ENCODE assay signal across 12 cellular contexts in genomic region chr7:55021951-55022617, GRCh38. TPM values are rescaled to one million over a fixed set of nuclear protein-coding genes. Genes with fewer than 3 reads are reported as not detected.
DNase-seq lines count a peak whose midpoint lies in the region; ATAC-seq and TF ChIP-seq lines count a peak whose summit lies in the region.
"Had no signal": no experiment of that assay in that cellular context is flagged by ENCODE, and none has a peak within 500 bp of the region (broad histone marks: within the 10 kb centered on the region; RNA-seq: fewer than 3 reads in every experiment).

No MANE protein-coding gene starts in this region.

- H3K4me1 ChIP-seq in heart left ventricle, result peaks cover 0 to 38% (median 17%) of the 10 kb centered on the region in 12 donors

- H3K4me3 ChIP-seq in heart left ventricle, result peak overlapping the region in 10 of 12 donors; percentile 14 to 95 (median 84)

- H3K9me3 Mint-ChIP-seq in neural crest cell (no peaks in the 10 kb centered on the region), type B pancreatic cell (no peaks in the 10 kb centered on the region)

- no peak overlapping the region for H3K27ac Mint-ChIP-seq in neural crest cell (ENCODE audit: unreplicated experiment)
- H3K27ac Mint-ChIP-seq in type B pancreatic cell, result no peak overlapping the region
- H3K27ac Mint-ChIP-seq: activated CD8-positive, alpha-beta memory T cell treated with anti-CD3 and anti-CD28 coated beads, Interleukin-2, amount 10 ng/mL, durations not matched to agents 7 days and 5 days; IgD-negative memory B cell had no signal

- no peak for TF ChIP-seq POLR2A in heart left ventricle (IDR thresholded peaks at IDR 0.05)

- peak in 1 of 4 donors; percentile 2 for ATAC-seq in heart left ventricle
- ATAC-seq: activated CD8-positive, alpha-beta memory T cell treated with anti-CD3 and anti-CD28 coated beads, Interleukin-2, amount 10 ng/mL, durations not matched to agents 7 days and 5 days had no signal

- H3K27me3 ChIP-seq in heart left ventricle, result peaks cover 0 to 31% (median 9%) of the 10 kb centered on the region in 9 donors

- H3K36me3 ChIP-seq in heart left ventricle, result no peaks in the 10 kb centered on the region

- no peaks in the 10 kb centered on the region for H3K9me3 ChIP-seq in heart left ventricle

- 57 to 73% (median 69%) methylated on average over 7 to 13 of the region's 13 CpGs for WGBS in heart left ventricle, 4 donors

- H3K27me3 Mint-ChIP-seq in neural crest cell (ENCODE audit: low read depth), result peaks cover 71% of the 10 kb centered on the region
- peaks cover 15% of the 10 kb centered on the region for H3K27me3 Mint-ChIP-seq in type B pancreatic cell

- H3K4me1 Mint-ChIP-seq in neural crest cell (no peaks in the 10 kb centered on the region), type B pancreatic cell (ENCODE audit: unreplicated experiment) (peaks cover 45% of the 10 kb centered on the region)
- H3K4me1 Mint-ChIP-seq: activated CD8-positive, alpha-beta memory T cell treated with anti-CD3 and anti-CD28 coated beads, Interleukin-2, amount 10 ng/mL, durations not matched to agents 7 days and 5 days; IgD-negative memory B cell had no signal

- DNase-seq in heart left ventricle (no peak), cardiac septum (ENCODE audit: low spot score) (no peak), epithelial cell of prostate (ENCODE audit: low read depth, low spot score) (no peak), neural crest cell (ENCODE audit: low read depth, low spot score) (no peak), type B pancreatic cell (ENCODE audit: extremely low spot score, unreplicated experiment) (no peak), HPDE6-E6E7 (ENCODE audit: extremely low spot score) (no peak), GM13977 (ENCODE audit: low spot score) (no peak), putamen (ENCODE audit: low spot score) (no peak)
- DNase-seq: activated CD8-positive, alpha-beta memory T cell treated with anti-CD3 and anti-CD28 coated beads, Interleukin-2, amount 10 ng/mL, durations not matched to agents 7 days and 5 days; NCI-H187; T-helper 9 cell had no signal

- H3K27ac ChIP-seq in heart left ventricle (peak overlapping the region in 9 of 12 donors; percentile 2 to 95 (median 35)), epithelial cell of prostate (peak overlapping the region; percentile 94)

- H3K4me3 Mint-ChIP-seq in neural crest cell (peak overlapping the region; percentile 67), type B pancreatic cell (peak overlapping the region; percentile 90)
- H3K4me3 Mint-ChIP-seq: activated CD8-positive, alpha-beta memory T cell treated with anti-CD3 and anti-CD28 coated beads, Interleukin-2, amount 10 ng/mL, durations not matched to agents 7 days and 5 days; IgD-negative memory B cell had no signal

- in situ Hi-C loops in GM13977 (cut with MboI; ENCODE audit: low pct_unique_long_range_greater_than_20kb, low sequenced_read_pairs, unreplicated experiment), result no loop called here

- intact Hi-C loops in heart left ventricle (cut with DNase I) (loop anchor here in 4 of 10 donors (5.0 to 10.0 kb wide), 6 partner anchors 35 to 233 kb away; no protein-coding TSS in a partner anchor), cardiac septum (cut with DNase I) (loop anchor here (5.0 kb wide), 1 partner anchor 35 kb away; no protein-coding TSS in a partner anchor)

- H3K36me3 Mint-ChIP-seq in neural crest cell (ENCODE audit: low read depth) (no peaks in the 10 kb centered on the region), type B pancreatic cell (peaks cover 15% of the 10 kb centered on the region)
- H3K36me3 Mint-ChIP-seq: activated CD8-positive, alpha-beta memory T cell treated with anti-CD3 and anti-CD28 coated beads, Interleukin-2, amount 10 ng/mL, durations not matched to agents 7 days and 5 days had no signal

- TF ChIP-seq CTCF in heart left ventricle (IDR thresholded peaks at IDR 0.05) (no peak), neural crest cell (conservative IDR thresholded peaks at IDR 0.05) (no peak), type B pancreatic cell (conservative IDR thresholded peaks at IDR 0.05) (no peak), GM13977 (IDR thresholded peaks at IDR 0.05; ENCODE audit: extremely low read depth, insufficient read depth, missing control alignments) (no peak)

RNA-seq across cellular contexts. Expression of gene EGFR, which starts 3.3 kb away (rescaled TPM):
- total RNA-seq in heart left ventricle (10 to 100 TPM in 3 of 9 donors, 1 to 10 TPM in 6; 4.6 to 29.6 (median 8.7) TPM), cardiac septum (7.6 TPM), neural crest cell (2.3 and 2.6 TPM in 2 replicates), type B pancreatic cell (ENCODE audit: low replicate concordance) (44.6 and 56.5 TPM in 2 replicates)
- polyA plus RNA-seq in heart left ventricle, result 1 to 10 TPM; 2.3 to 2.8 TPM
- total RNA-seq: activated CD8-positive, alpha-beta memory T cell treated with anti-CD3 and anti-CD28 coated beads, Interleukin-2, amount 10 ng/mL, durations not matched to agents 7 days and 5 days had no signal
- polyA plus RNA-seq: IgD-negative memory B cell had no signal
